Comparison of ENCODE assay signal across 1 cellular context in genomic region chr18:79782566-79783308, GRCh38.
TF ChIP-seq lines count a peak whose summit lies in the region.

No MANE protein-coding gene starts in this region.

TF ChIP-seq in SK-N-SH, 30 proteins besides CTCF, POLR2A, EP300 and RAD21:
- TF ChIP-seq ELF1 (IDR thresholded peaks at IDR 0.05) (no peak), RFX5 (IDR thresholded peaks at IDR 0.05; ENCODE audit: low read length) (no peak), GABPA (IDR thresholded peaks at IDR 0.05; ENCODE audit: low read depth) (no peak), JUND (IDR thresholded peaks at IDR 0.05) (no peak), SMC3 (IDR thresholded peaks at IDR 0.05; ENCODE audit: low read depth, low read length) (no peak), FOXJ3 (CRISPR knock-in tag; IDR thresholded peaks at IDR 0.05) (no peak), MEF2A (IDR thresholded peaks at IDR 0.05; ENCODE audit: borderline replicate concordance, low read depth) (no peak)
